8 cellular contexts compared by ENCODE assay signal in genomic region chr20:4150095-4150492, GRCh38. TPM values are rescaled to one million over a fixed set of nuclear protein-coding genes. Genes with fewer than 3 reads are reported as not detected.
DNase-seq lines count a peak whose midpoint lies in the region; ATAC-seq and TF ChIP-seq lines count a peak whose summit lies in the region.

No MANE protein-coding gene starts in this region.

- peak overlapping the region; percentile 8; the same call in 1 of the 2 replicates for H4K91ac ChIP-seq in IMR-90 (ENCODE audit: insufficient read depth, low read depth, low read length)

- H2BK20ac ChIP-seq in IMR-90 (ENCODE audit: low read depth, low read length) = no peak overlapping the region

- peak overlapping the region; percentile 44; the same call in 1 of the 2 replicates for H2AK5ac ChIP-seq in IMR-90 (ENCODE audit: low read depth, low read length)

- in situ Hi-C loops in IMR-90 (cut with MboI; ENCODE audit: low sequenced_read_pairs) = no loop called here

- H4K20me1 ChIP-seq in IMR-90 (ENCODE audit: insufficient read depth, low read length) = peaks cover 56% of the 10 kb centered on the region

- CTCF ChIA-PET in IMR-90 (lab: Yijun Ruan, JAX) = interaction anchor here (1.0 kb wide), 1 partner anchor 40 kb away, joined by 3 read pairs; no protein-coding TSS in a partner anchor

- ATAC-seq in IMR-90 (ENCODE audit: low read depth) = peak; percentile 35
- no peak for ATAC-seq in effector memory CD8-positive, alpha-beta T cell (replicated peaks)
- no peak for ATAC-seq in naive thymus-derived CD8-positive, alpha-beta T cell
- ATAC-seq in GM18858 (IDR thresholded peaks at IDR 0.05; ENCODE audit: unreplicated experiment) = no peak

- H3K27me3 Mint-ChIP-seq in effector memory CD8-positive, alpha-beta T cell = peaks cover 60 to 88% of the 10 kb centered on the region in 2 donors
- peaks cover 17 to 62% (median 26%) of the 10 kb centered on the region in 5 donors for H3K27me3 Mint-ChIP-seq in naive thymus-derived CD8-positive, alpha-beta T cell

- peak overlapping the region; percentile 90 for H3K23ac ChIP-seq in IMR-90 (ENCODE audit: low read depth, low read length)

- intact Hi-C loops in IMR-90 (cut with micrococcal nuclease) = no loop called here

- H3K4me1 Mint-ChIP-seq in effector memory CD8-positive, alpha-beta T cell (ENCODE audit: low read depth in 2 of 2) = peaks cover 5 to 7% of the 10 kb centered on the region in 2 donors
- peaks cover 3 to 24% (median 13%) of the 10 kb centered on the region in 4 donors for H3K4me1 Mint-ChIP-seq in naive thymus-derived CD8-positive, alpha-beta T cell

- peak overlapping the region; percentile 51 to 58 for H3K4me3 Mint-ChIP-seq in effector memory CD8-positive, alpha-beta T cell
- peak overlapping the region; percentile 65 to 85 (median 76) for H3K4me3 Mint-ChIP-seq in naive thymus-derived CD8-positive, alpha-beta T cell

- H3K36me3 ChIP-seq in IMR-90 (ENCODE audit: control insufficient read depth, insufficient read depth, low read length) = peaks cover 8% of the 10 kb centered on the region

- dilution Hi-C loops in IMR-90 (cut with HindIII; ENCODE audit: low sequenced_read_pairs, unreplicated experiment) = no loop called here

- no peaks in the 10 kb centered on the region for H3K9me3 Mint-ChIP-seq in effector memory CD8-positive, alpha-beta T cell
- H3K9me3 Mint-ChIP-seq in naive thymus-derived CD8-positive, alpha-beta T cell = no peaks in the 10 kb centered on the region

- TF ChIP-seq CTCF in AG09309 (IDR thresholded peaks at IDR 0.05; ENCODE audit: control insufficient read depth, insufficient read depth, low read depth, low read length, missing control alignments) (no peak), IMR-90 (conservative IDR thresholded peaks at IDR 0.05; ENCODE audit: low read depth, low read length) (no peak)

- no peak overlapping the region for H3K18ac ChIP-seq in IMR-90 (ENCODE audit: low read depth, low read length)

- H2AK9ac ChIP-seq in IMR-90 (replicated peaks; ENCODE audit: low read depth, low read length, poor library complexity) = peak overlapping the region; percentile 96

- peaks cover 22% of the 10 kb centered on the region for H3K9me1 ChIP-seq in IMR-90 (ENCODE audit: insufficient read depth, low read length)

- peak overlapping the region; percentile 71 for H3K9ac ChIP-seq in IMR-90 (ENCODE audit: low read depth, low read length)

- no peak overlapping the region for H3K27ac Mint-ChIP-seq in effector memory CD8-positive, alpha-beta T cell
- H3K27ac Mint-ChIP-seq in naive thymus-derived CD8-positive, alpha-beta T cell = peak overlapping the region in 1 of 10 donors; percentile 65

- H3K27ac ChIP-seq in IMR-90 (ENCODE audit: insufficient read depth, low read length) = peak overlapping the region; percentile 2; the same call in 1 of the 2 replicates

- TF ChIP-seq POLR2A in IMR-90 (IDR thresholded peaks at IDR 0.05; ENCODE audit: low read depth, low read length) = peak; percentile 34; the same call in 1 of the 2 replicates

- peaks cover 12% of the 10 kb centered on the region for H3K4me1 ChIP-seq in IMR-90 (ENCODE audit: control insufficient read depth, insufficient read depth, low read length)

- WGBS in IMR-90 (ENCODE audit: extremely low coverage in 2 of 2, insufficient read length in 1 of 2), 2 experiments = 4% methylated on average over 6 of the region's 7 CpGs; no CpG with 5 or more reads in 1 of the 2 experiments

- H3K27me3 ChIP-seq in IMR-90 (ENCODE audit: control insufficient read depth, insufficient read depth, low read length) = no peaks in the 10 kb centered on the region

- H3K36me3 Mint-ChIP-seq in effector memory CD8-positive, alpha-beta T cell (ENCODE audit: insufficient read depth) = no peaks in the 10 kb centered on the region
- H3K36me3 Mint-ChIP-seq in naive thymus-derived CD8-positive, alpha-beta T cell = peaks cover 0 to 2% (median 0%) of the 10 kb centered on the region in 3 donors

- H2BK120ac ChIP-seq in IMR-90 (ENCODE audit: low read depth, low read length) = no peak overlapping the region

- BruUV-seq in IMR-90 (replicated peaks; lab: Mats Ljungman, UMichigan) = no TSS peak

- no peak overlapping the region for H2BK15ac ChIP-seq in IMR-90 (ENCODE audit: low read depth, low read length)

- H3K9me3 ChIP-seq in IMR-90 (ENCODE audit: control insufficient read depth, insufficient read depth, low read length) = no peaks in the 10 kb centered on the region

- peak overlapping the region; percentile 37; the same call in 1 of the 2 replicates for H3K56ac ChIP-seq in IMR-90 (ENCODE audit: extremely low read depth, insufficient read depth, low read length)

- H4K8ac ChIP-seq in IMR-90 (ENCODE audit: low read depth in 2 of 2, low read length in 2 of 2) = peak overlapping the region in 1 of 2 experiments; percentile 29; a peak in 1 of 4 replicates

- peak overlapping the region; percentile 94 for H3K4me2 ChIP-seq in IMR-90 (ENCODE audit: low read depth, low read length)

- TF ChIP-seq RAD21 in IMR-90 (IDR thresholded peaks at IDR 0.05; ENCODE audit: low read length) = no peak

- H2AFZ ChIP-seq in IMR-90 (replicated peaks; ENCODE audit: low read length, poor library complexity) = peak overlapping the region; percentile 79

- POLR2A ChIA-PET in IMR-90 (lab: Charles Lee; ENCODE audit: unreplicated experiment) = no interaction called here
- POLR2A ChIA-PET in naive thymus-derived CD8-positive, alpha-beta T cell (lab: Charles Lee) = no interaction called here

- peak overlapping the region; percentile 23; the same call in 1 of the 2 replicates for H3K14ac ChIP-seq in IMR-90 (replicated peaks; ENCODE audit: low read depth, low read length)

- H3K4ac ChIP-seq in IMR-90 (ENCODE audit: low read depth, low read length) = peak overlapping the region; percentile 3; the same call in 1 of the 2 replicates

- H2BK5ac ChIP-seq in IMR-90 (ENCODE audit: low read depth, low read length, poor library complexity, severe bottlenecking) = no peak overlapping the region

- H3K79me1 ChIP-seq in IMR-90 (ENCODE audit: low read depth in 1 of 2, low read length in 2 of 2) = peaks cover 21 to 58% of the 10 kb centered on the region in 2 experiments

- H3K4me3 ChIP-seq in AG09309 (ENCODE audit: control insufficient read depth, low read depth, low read length) = peak overlapping the region; percentile 62
- H3K4me3 ChIP-seq in IMR-90 (ENCODE audit: insufficient read depth, low read depth, low read length) = peak overlapping the region; percentile 70

- DNase-seq in AG09309 (ENCODE audit: low read depth) (no peak), IMR-90 (peak; percentile 64), COLO829 (ENCODE audit: low spot score) (no peak), ureter (ENCODE audit: low spot score) (no peak), NCI-H82 treated with DMSO at 0.1 percent for 48 hours (lab: John Stamatoyannopoulos, UW; ENCODE audit: unreplicated experiment) (no peak)
- no peak for DNase-seq in effector memory CD8-positive, alpha-beta T cell
- no peak for DNase-seq in naive thymus-derived CD8-positive, alpha-beta T cell

- H4K5ac ChIP-seq in IMR-90 (ENCODE audit: low read depth, low read length) = no peak overlapping the region

TF ChIP-seq in IMR-90, 13 proteins besides CTCF, POLR2A, EP300 and RAD21:
- no peak for TF ChIP-seq MAZ (IDR thresholded peaks at IDR 0.05; ENCODE audit: borderline replicate concordance, low read depth, low read length)
- no peak for TF ChIP-seq CHD1 (IDR thresholded peaks at IDR 0.05; ENCODE audit: low read depth, low read length)
- no peak for TF ChIP-seq RFX5 (IDR thresholded peaks at IDR 0.05; ENCODE audit: low read depth, low read length)
- no peak for TF ChIP-seq ELK1 (IDR thresholded peaks at IDR 0.05; ENCODE audit: borderline replicate concordance, low read depth, low read length)
- no peak for TF ChIP-seq BHLHE40 (IDR thresholded peaks at IDR 0.05; ENCODE audit: low read depth, low read length)
TF ChIP-seq in IMR-90: peak in this region for 0.

RNA-seq across cellular contexts. Expression of gene SMOX, which starts 1.5 kb away (rescaled TPM):
- total RNA-seq in IMR-90 (2012; rRNA removed) = 8.2 and 9.4 TPM in 2 replicates
- 18.0 and 21.2 TPM in 2 replicates for polyA plus RNA-seq in IMR-90 (2012; rRNA removed)
- 21.7 and 23.3 TPM in 2 replicates for polyA plus RNA-seq in IMR-90 (2012; cell fraction: cytosol; rRNA removed)
- polyA plus RNA-seq in IMR-90 (2012; cell fraction: nucleus; rRNA removed; ENCODE audit: low replicate concordance) = 21.1 and 27.3 TPM in 2 replicates
- total RNA-seq in naive thymus-derived CD8-positive, alpha-beta T cell = 1 to 10 TPM; 1.3 to 2.5 TPM
- polyA plus RNA-seq in naive thymus-derived CD8-positive, alpha-beta T cell = under 1 TPM in 1 of 3 donors, not detected in 2; 0.21 TPM
- 8.4 TPM for total RNA-seq in ureter
